In genomic region chr4:76960014-76960413, GRCh38 we compare ENCODE assay signal across 14 cellular contexts. TPM values are rescaled to one million over a fixed set of nuclear protein-coding genes. Genes with fewer than 3 reads are reported as not detected.
DNase-seq lines count a peak whose midpoint lies in the region; ATAC-seq and TF ChIP-seq lines count a peak whose summit lies in the region.
"Had no signal": no experiment of that assay in that cellular context is flagged by ENCODE, and none has a peak within 500 bp of the region (broad histone marks: within the 10 kb centered on the region; RNA-seq: fewer than 3 reads in every experiment).

No MANE protein-coding gene starts in this region.

- H3K4me1 ChIP-seq in body of pancreas = peaks cover 48% of the 10 kb centered on the region
- peaks cover 0 to 29% (median 14%) of the 10 kb centered on the region in 4 donors for H3K4me1 ChIP-seq in tibial artery
- peaks cover 10% of the 10 kb centered on the region for H3K4me1 ChIP-seq in upper lobe of right lung

- no peak for TF ChIP-seq POLR2A in body of pancreas (IDR thresholded peaks at IDR 0.05)

- CTCF ChIA-PET in GM10248 (lab: Yijun Ruan, JAX) = interaction anchor here (1.0 to 2.1 kb wide), 5 partner anchors 11 to 85 kb away, joined by 3 to 10 read pairs (median 4); no protein-coding TSS in a partner anchor

- intact Hi-C loops in body of pancreas (cut with DNase I) (no loop called here), tibial artery (cut with DNase I; ENCODE audit: low total_unique reads) (no loop called here), upper lobe of right lung (cut with DNase I) (no loop called here)

- no peaks in the 10 kb centered on the region for H3K36me3 ChIP-seq in body of pancreas (replicated peaks in 1 of 2; ENCODE audit: insufficient read depth in 1 of 2, low read depth in 2 of 2)
- no peaks in the 10 kb centered on the region for H3K36me3 ChIP-seq in tibial artery
- no peaks in the 10 kb centered on the region for H3K36me3 ChIP-seq in upper lobe of right lung
- H3K36me3 ChIP-seq: thoracic aorta had no signal

- TF ChIP-seq CTCF in GM10248 (IDR thresholded peaks at IDR 0.05; ENCODE audit: control extremely low read depth, extremely low read depth, low read depth, missing control alignments) (no peak), body of pancreas (IDR thresholded peaks at IDR 0.05) (no peak), tibial artery (IDR thresholded peaks at IDR 0.05) (no peak), coronary artery (IDR thresholded peaks at IDR 0.05) (no peak), upper lobe of right lung (IDR thresholded peaks at IDR 0.05) (no peak)

- H3K27me3 ChIP-seq in body of pancreas = no peaks in the 10 kb centered on the region
- no peaks in the 10 kb centered on the region for H3K27me3 ChIP-seq in tibial artery
- no peaks in the 10 kb centered on the region for H3K27me3 ChIP-seq in upper lobe of right lung

- H3K4me3 ChIP-seq in body of pancreas (no peak overlapping the region), tibial artery (no peak overlapping the region), coronary artery (no peak overlapping the region), upper lobe of right lung (no peak overlapping the region)
- H3K4me3 ChIP-seq: lung, thoracic aorta had no signal

- ATAC-seq in GM19395 (IDR thresholded peaks at IDR 0.05; ENCODE audit: unreplicated experiment) (peak; percentile 87), HG03095 (IDR thresholded peaks at IDR 0.05; ENCODE audit: unreplicated experiment) (peak; percentile 83), body of pancreas (peak; percentile 57), upper lobe of right lung (no peak)

- DNase-seq in GM10248 (ENCODE audit: extremely low spot score) (peak; percentile 51), body of pancreas (no peak), tibial artery (no peak), coronary artery (ENCODE audit: low spot score) (no peak), upper lobe of right lung (no peak)
- DNase-seq in NK-92 treated with Interleukin-12 subunit alpha and Interleukin-12 subunit beta, amount 100 ng/mL, for 24 hours (lab: John Stamatoyannopoulos, UW) = no peak
- DNase-seq: CD4-positive, alpha-beta memory T cell; GOT3; NCI-H1417 treated with DMSO at 0.1 percent for 48 hours; SHP77 treated with DMSO at 0.1 percent for 48 hours had no signal

- H3K27ac ChIP-seq in body of pancreas (peak overlapping the region in 2 of 4 donors; percentile 35 to 39), tibial artery (no peak overlapping the region), coronary artery (no peak overlapping the region), upper lobe of right lung (no peak overlapping the region)
- H3K27ac ChIP-seq: thoracic aorta had no signal

- H3K9me3 ChIP-seq in body of pancreas (no peaks in the 10 kb centered on the region), tibial artery (no peaks in the 10 kb centered on the region), upper lobe of right lung (no peaks in the 10 kb centered on the region)
- H3K9me3 ChIP-seq: thoracic aorta had no signal

- 51 to 53% methylated on average over 4 of the region's 4 CpGs for WGBS in body of pancreas, 2 donors

- POLR2A ChIA-PET in GM10248 (lab: Yijun Ruan, JAX) = interaction anchor here (1.1 kb wide), 1 partner anchor 11 kb away, joined by 3 read pairs; no protein-coding TSS in a partner anchor

RNA-seq across cellular contexts. Expression of gene SEPTIN11, which starts 10.5 kb away (rescaled TPM):
- total RNA-seq in body of pancreas (10 to 100 TPM; 41.9 to 48.3 TPM), upper lobe of right lung (112 TPM)
